13 cellular contexts compared by ENCODE assay signal in genomic region chr3:138412821-138413531, GRCh38. TPM values are rescaled to one million over a fixed set of nuclear protein-coding genes. Genes with fewer than 3 reads are reported as not detected.
DNase-seq lines count a peak whose midpoint lies in the region; ATAC-seq and TF ChIP-seq lines count a peak whose summit lies in the region.
"Had no signal": no experiment of that assay in that cellular context is flagged by ENCODE, and none has a peak within 500 bp of the region (broad histone marks: within the 10 kb centered on the region; RNA-seq: fewer than 3 reads in every experiment).

No MANE protein-coding gene starts in this region.

- no peak for TF ChIP-seq CTCF in left ventricle myocardium inferior (IDR thresholded peaks at IDR 0.05; ENCODE audit: borderline replicate concordance)
- no peak for TF ChIP-seq CTCF in upper lobe of right lung (IDR thresholded peaks at IDR 0.05)

- intact Hi-C loops in left cardiac atrium (cut with DNase I): no loop called here
- intact Hi-C loops in left ventricle myocardium inferior (cut with micrococcal nuclease): loop anchor here (10.0 kb wide), 1 partner anchor 78 kb away; no protein-coding TSS in a partner anchor
- intact Hi-C loops in upper lobe of right lung (cut with DNase I): no loop called here

- H3K9me3 ChIP-seq in left ventricle myocardium inferior (replicated peaks) (no peaks in the 10 kb centered on the region), upper lobe of right lung (no peaks in the 10 kb centered on the region)
- H3K9me3 ChIP-seq: esophagus squamous epithelium, uterus had no signal

- DNase-seq in left cardiac atrium: no peak
- no peak for DNase-seq in left ventricle myocardium inferior
- DNase-seq in SIG-M5 treated with dmso at 0.1 percent for 504 hours (lab: John Stamatoyannopoulos, UW; ENCODE audit: unreplicated experiment): peak; percentile 74
- peak; percentile 13 for DNase-seq in glomerular visceral epithelial cell (ENCODE audit: extremely low spot score)
- DNase-seq in upper lobe of right lung: no peak
- no peak for DNase-seq in HuH-7 (ENCODE audit: low spot score)
- DNase-seq: brain microvascular endothelial cell, esophagus squamous epithelium, NCI-H1694, uterus had no signal

- H3K27ac ChIP-seq in left ventricle myocardium inferior (replicated peaks) (no peak overlapping the region), upper lobe of right lung (no peak overlapping the region)
- H3K27ac ChIP-seq: brain microvascular endothelial cell, esophagus squamous epithelium, uterus had no signal

- no peak overlapping the region for H3K4me3 ChIP-seq in left ventricle myocardium inferior
- no peak overlapping the region for H3K4me3 ChIP-seq in upper lobe of right lung
- H3K4me3 ChIP-seq: esophagus squamous epithelium, uterus had no signal

- H3K4me1 ChIP-seq in left ventricle myocardium inferior (peaks cover 20% of the 10 kb centered on the region), upper lobe of right lung (peaks cover 4% of the 10 kb centered on the region)
- H3K4me1 ChIP-seq: uterus had no signal

- no peaks in the 10 kb centered on the region for H3K36me3 ChIP-seq in left ventricle myocardium inferior
- H3K36me3 ChIP-seq in upper lobe of right lung: no peaks in the 10 kb centered on the region
- H3K36me3 ChIP-seq: brain microvascular endothelial cell, esophagus squamous epithelium, uterus had no signal

- no peaks in the 10 kb centered on the region for H3K27me3 ChIP-seq in left ventricle myocardium inferior (ENCODE audit: low read depth)
- H3K27me3 ChIP-seq in upper lobe of right lung: no peaks in the 10 kb centered on the region
- H3K27me3 ChIP-seq: brain microvascular endothelial cell, uterus had no signal

- ATAC-seq in left cardiac atrium: peak; percentile 5 to 40
- peak; percentile 57 for ATAC-seq in upper lobe of right lung
- no peak for ATAC-seq in GM18909 (IDR thresholded peaks at IDR 0.05; ENCODE audit: poor library complexity, unreplicated experiment)
- ATAC-seq in HG03280 (IDR thresholded peaks at IDR 0.05; ENCODE audit: unreplicated experiment): no peak

RNA-seq across cellular contexts. Expression of gene ESYT3, which starts 21.4 kb away (rescaled TPM):
- total RNA-seq in left cardiac atrium (under 1 TPM; 0.52 to 0.91 TPM), left ventricle myocardium inferior (1.0 TPM), upper lobe of right lung (66.4 TPM)
- total RNA-seq: B cell had no signal

Comparison
In these comparisons a context has a peak if more than half of its experiments do, and no peak if none do; other contexts are left out.
1. ATAC-seq: peak in left cardiac atrium (2 of 2) and upper lobe of right lung (single experiment); none in GM18909 (single experiment) and HG03280 (single experiment).
2. DNase-seq: peak in SIG-M5 treated with dmso at 0.1 percent for 504 hours (single experiment) and glomerular visceral epithelial cell (single experiment); none in left cardiac atrium (single experiment), left ventricle myocardium inferior (single experiment), upper lobe of right lung (single experiment) and HuH-7 (single experiment).
3. RNA of gene ESYT3, which starts 21.4 kb away (total RNA-seq): 66.4 TPM in upper lobe of right lung (single experiment); 1.0 TPM in left ventricle myocardium inferior (single experiment) and 0.52 to 0.91 TPM in left cardiac atrium; every median in the first group is over 10 times any median in the second.